In the genomic region with DNA sequence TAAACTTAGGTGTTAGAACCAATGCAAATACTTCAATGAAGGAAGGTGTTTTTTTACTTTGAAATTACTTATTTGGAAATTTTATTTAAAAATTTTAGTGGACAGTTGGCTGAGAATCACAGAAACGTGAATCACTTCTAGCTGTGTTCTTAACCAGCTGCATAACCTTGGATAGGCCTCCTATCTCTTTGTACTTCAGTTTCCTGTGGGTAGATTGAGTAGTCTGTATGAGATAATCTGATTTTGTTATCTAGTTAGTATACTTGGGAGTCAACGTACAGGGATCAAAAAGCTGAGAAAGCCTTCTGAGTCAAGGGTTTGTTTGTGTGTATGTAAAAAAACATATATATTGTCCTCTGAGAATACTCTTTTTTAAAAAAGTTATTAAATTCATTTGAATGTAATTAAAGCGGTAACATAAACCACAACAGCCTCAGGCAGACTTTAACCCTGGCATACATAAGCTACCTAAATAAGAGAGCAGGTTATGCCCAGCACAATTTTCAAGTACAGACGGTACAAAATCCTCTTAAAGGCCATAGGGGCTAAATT, we compare ENCODE assay signal across 18 cellular contexts. TPM values are rescaled to one million over a fixed set of nuclear protein-coding genes. Genes with fewer than 3 reads are reported as not detected.
DNase-seq lines count a peak whose midpoint lies in the region; ATAC-seq, FAIRE-seq and TF ChIP-seq lines count a peak whose summit lies in the region.
"Had no signal": no experiment of that assay in that cellular context is flagged by ENCODE, and none has a peak within 500 bp of the region (broad histone marks: within the 10 kb centered on the region; RNA-seq: fewer than 3 reads in every experiment).

No MANE protein-coding gene starts in this region.

- peaks cover 94% of the 10 kb centered on the region for H3K79me2 ChIP-seq in OCI-LY7 (ENCODE audit: insufficient read depth, low read depth, low read length)

- no peak for TF ChIP-seq CTCF in OCI-LY7 (conservative IDR thresholded peaks at IDR 0.05; ENCODE audit: low read length)
- no peak for TF ChIP-seq CTCF in brain (conservative IDR thresholded peaks at IDR 0.05)
- no peak for TF ChIP-seq CTCF in D721Med (IDR thresholded peaks at IDR 0.05; ENCODE audit: insufficient read depth, missing control alignments)

- peaks cover 28% of the 10 kb centered on the region for H3K36me3 Mint-ChIP-seq in activated naive CD4-positive, alpha-beta T cell treated with anti-CD3 and anti-CD28 coated beads, Interleukin-2, amount 50 U/mL, for 24 hours
- H3K36me3 Mint-ChIP-seq in activated naive CD4-positive, alpha-beta T cell treated with anti-CD3 and anti-CD28 coated beads for 36 hours (ENCODE audit: low read depth): peaks cover 20% of the 10 kb centered on the region
- H3K36me3 Mint-ChIP-seq in brain: peaks cover 9% of the 10 kb centered on the region
- H3K36me3 Mint-ChIP-seq in stimulated activated memory B cell treated with anti-CD40 and anti-IgM and Interleukin-4, amounts not matched to agents 10 μg/mL and 1 μg/mL and 100 μg/mL, for 72 hours: peaks cover 33% of the 10 kb centered on the region

- no peaks in the 10 kb centered on the region for H3K27me3 Mint-ChIP-seq in activated naive CD4-positive, alpha-beta T cell treated with anti-CD3 and anti-CD28 coated beads, Interleukin-2, amount 50 U/mL, for 24 hours
- H3K27me3 Mint-ChIP-seq in activated naive CD4-positive, alpha-beta T cell treated with anti-CD3 and anti-CD28 coated beads for 36 hours (ENCODE audit: low read depth): no peaks in the 10 kb centered on the region
- H3K27me3 Mint-ChIP-seq in brain: peaks cover 11% of the 10 kb centered on the region
- H3K27me3 Mint-ChIP-seq in stimulated activated memory B cell treated with anti-CD40 and anti-IgM and Interleukin-4, amounts not matched to agents 10 μg/mL and 1 μg/mL and 100 μg/mL, for 72 hours: no peaks in the 10 kb centered on the region

- peak overlapping the region; percentile 70 for H3K27ac ChIP-seq in OCI-LY7 (ENCODE audit: low read depth, low read length, poor library complexity, severe bottlenecking)

- H2AFZ ChIP-seq in OCI-LY7 (ENCODE audit: low read length): no peak overlapping the region

- DNase-seq in activated naive CD4-positive, alpha-beta T cell treated with anti-CD3 and anti-CD28 coated beads for 36 hours: no peak
- peak; percentile 63 for DNase-seq in OCI-LY7 (ENCODE audit: low spot score)
- no peak for DNase-seq in D721Med (ENCODE audit: insufficient read length, low spot score)
- DNase-seq: amniotic stem cell; kidney glomerular epithelial cell; NCI-H2171 treated with DMSO at 0.1 percent for 48 hours; stimulated activated CD4-positive, alpha-beta T cell treated with anti-CD3 and anti-CD28 coated beads, Interleukin-2, amount 100 ng/mL, for 48 hours; T1000 had no signal

- H3K27ac Mint-ChIP-seq in activated naive CD4-positive, alpha-beta T cell treated with anti-CD3 and anti-CD28 coated beads, Interleukin-2, amount 50 U/mL, for 24 hours: no peak overlapping the region
- H3K27ac Mint-ChIP-seq in activated naive CD4-positive, alpha-beta T cell treated with anti-CD3 and anti-CD28 coated beads for 36 hours: no peak overlapping the region
- H3K27ac Mint-ChIP-seq in brain: no peak overlapping the region
- H3K27ac Mint-ChIP-seq in stimulated activated memory B cell treated with anti-CD40 and anti-IgM and Interleukin-4, amounts not matched to agents 10 μg/mL and 1 μg/mL and 100 μg/mL, for 72 hours: no peak overlapping the region

- no peak for ATAC-seq in stimulated activated memory B cell treated with anti-CD40 and anti-IgM and Interleukin-4, amounts not matched to agents 10 μg/mL and 1 μg/mL and 100 μg/mL, for 72 hours
- ATAC-seq in HG02840 (IDR thresholded peaks at IDR 0.05; ENCODE audit: low FRiP score, unreplicated experiment) (no peak), GM18498 (IDR thresholded peaks at IDR 0.05; ENCODE audit: unreplicated experiment) (no peak)
- ATAC-seq: HCT116 had no signal

- POLR2A ChIA-PET in OCI-LY7 (lab: Charles Lee): interaction anchor here (0.6 to 10.3 kb wide), 21 partner anchors 13 to 325 kb away, joined by 3 to 119 read pairs (median 4); a partner anchor contains a TSS

- peak overlapping the region; percentile 93 for H3K4me3 Mint-ChIP-seq in activated naive CD4-positive, alpha-beta T cell treated with anti-CD3 and anti-CD28 coated beads, Interleukin-2, amount 50 U/mL, for 24 hours
- H3K4me3 Mint-ChIP-seq in activated naive CD4-positive, alpha-beta T cell treated with anti-CD3 and anti-CD28 coated beads for 36 hours: no peak overlapping the region
- peak overlapping the region; percentile 93 to 99 (median 95) for H3K4me3 Mint-ChIP-seq in brain
- H3K4me3 Mint-ChIP-seq in stimulated activated memory B cell treated with anti-CD40 and anti-IgM and Interleukin-4, amounts not matched to agents 10 μg/mL and 1 μg/mL and 100 μg/mL, for 72 hours: peak overlapping the region; percentile 40

- CTCF ChIA-PET in activated naive CD4-positive, alpha-beta T cell treated with anti-CD3 and anti-CD28 coated beads for 36 hours (lab: Charles Lee): no interaction called here
- CTCF ChIA-PET in OCI-LY7 (lab: Charles Lee; ENCODE audit: unreplicated experiment): interaction anchor here (0.6 to 1.2 kb wide), 2 partner anchors 45 to 55 kb away, joined by 5 to 16 read pairs; no protein-coding TSS in a partner anchor

- H3K9me3 Mint-ChIP-seq in activated naive CD4-positive, alpha-beta T cell treated with anti-CD3 and anti-CD28 coated beads, Interleukin-2, amount 50 U/mL, for 24 hours: no peaks in the 10 kb centered on the region
- no peaks in the 10 kb centered on the region for H3K9me3 Mint-ChIP-seq in activated naive CD4-positive, alpha-beta T cell treated with anti-CD3 and anti-CD28 coated beads for 36 hours
- peaks cover 0 to 4% (median 0%) of the 10 kb centered on the region in 5 experiments for H3K9me3 Mint-ChIP-seq in brain
- no peaks in the 10 kb centered on the region for H3K9me3 Mint-ChIP-seq in stimulated activated memory B cell treated with anti-CD40 and anti-IgM and Interleukin-4, amounts not matched to agents 10 μg/mL and 1 μg/mL and 100 μg/mL, for 72 hours

- H3K4me3 ChIP-seq in OCI-LY7 (ENCODE audit: low read depth, low read length, poor library complexity, severe bottlenecking): peak overlapping the region; percentile 90

- H3K9me3 ChIP-seq in OCI-LY7 (ENCODE audit: low read length): no peaks in the 10 kb centered on the region

- H4K20me1 ChIP-seq in OCI-LY7 (ENCODE audit: insufficient read depth, low read length): peaks cover 39% of the 10 kb centered on the region

- H3K4me1 Mint-ChIP-seq in activated naive CD4-positive, alpha-beta T cell treated with anti-CD3 and anti-CD28 coated beads, Interleukin-2, amount 50 U/mL, for 24 hours: peaks cover 67% of the 10 kb centered on the region
- peaks cover 51% of the 10 kb centered on the region for H3K4me1 Mint-ChIP-seq in activated naive CD4-positive, alpha-beta T cell treated with anti-CD3 and anti-CD28 coated beads for 36 hours (ENCODE audit: low read depth)
- peaks cover 64% of the 10 kb centered on the region for H3K4me1 Mint-ChIP-seq in brain
- peaks cover 74% of the 10 kb centered on the region for H3K4me1 Mint-ChIP-seq in stimulated activated memory B cell treated with anti-CD40 and anti-IgM and Interleukin-4, amounts not matched to agents 10 μg/mL and 1 μg/mL and 100 μg/mL, for 72 hours

- peaks cover 65% of the 10 kb centered on the region for H3K4me1 ChIP-seq in OCI-LY7 (ENCODE audit: insufficient read depth, low read length, poor library complexity, severe bottlenecking)

- intact Hi-C loops in activated naive CD4-positive, alpha-beta T cell treated with anti-CD3 and anti-CD28 coated beads for 36 hours (cut with micrococcal nuclease): loop anchor here (5.0 kb wide), 2 partner anchors 105 to 510 kb away; a partner anchor contains a TSS
- intact Hi-C loops in OCI-LY7 (cut with micrococcal nuclease; ENCODE audit: unreplicated experiment): loop anchor here (2.0 to 5.0 kb wide), 3 partner anchors 60 to 325 kb away; no protein-coding TSS in a partner anchor

- no TSS peak for BruUV-seq in OCI-LY7 (replicated peaks; lab: Mats Ljungman, UMichigan)

- peaks cover 64% of the 10 kb centered on the region for H3K36me3 ChIP-seq in OCI-LY7 (ENCODE audit: insufficient read depth, low read length)

- peak overlapping the region; percentile 84 for H3K4me2 ChIP-seq in OCI-LY7 (ENCODE audit: low read length)

- H3K9me2 ChIP-seq in OCI-LY7 (ENCODE audit: insufficient read depth, low read length): no peaks in the 10 kb centered on the region

- FAIRE-seq in D721Med (lab: Jason Lieb, UNC): no peak
- FAIRE-seq: frontal cortex had no signal

RNA-seq across cellular contexts. Expression of a gene that starts 38.1 kb away (rescaled TPM):
- total RNA-seq in activated naive CD4-positive, alpha-beta T cell treated with anti-CD3 and anti-CD28 coated beads for 36 hours: 10 to 100 TPM; 28.8 to 29.1 TPM
- 108 and 110 TPM in 2 replicates for total RNA-seq in OCI-LY7 (2014; rRNA removed; shearing (Covaris generic))
- 76.4 and 101 TPM in 2 replicates for total RNA-seq in OCI-LY7 (2022)
- polyA plus RNA-seq in brain (ENCODE audit: insufficient read depth, low read depth, low replicate concordance): 8.1 TPM

RNA-seq across cellular contexts. Expression of a gene that starts 48.2 kb away (rescaled TPM):
- total RNA-seq in activated naive CD4-positive, alpha-beta T cell treated with anti-CD3 and anti-CD28 coated beads for 36 hours: under 1 TPM; 0.21 to 0.27 TPM
- total RNA-seq in OCI-LY7 (2014; rRNA removed; shearing (Covaris generic)): 50.4 and 62.5 TPM in 2 replicates
- total RNA-seq in OCI-LY7 (2022): 141 and 148 TPM in 2 replicates
- 18.7 TPM for polyA plus RNA-seq in brain (ENCODE audit: insufficient read depth, low read depth, low replicate concordance)
- total RNA-seq: frontal cortex, renal cortical epithelial cell, RPMI7951, ureter had no signal

Comparison
In these comparisons a context has a peak if more than half of its experiments do, and no peak if none do; other contexts are left out.
1. RNA of a gene that starts 48.2 kb away (total RNA-seq): 50.4 to 148 TPM in OCI-LY7; 0.21 to 0.27 TPM in activated naive CD4-positive, alpha-beta T cell treated with anti-CD3 and anti-CD28 coated beads for 36 hours; every median in the first group is over 10 times any median in the second.